In the genomic region with DNA sequence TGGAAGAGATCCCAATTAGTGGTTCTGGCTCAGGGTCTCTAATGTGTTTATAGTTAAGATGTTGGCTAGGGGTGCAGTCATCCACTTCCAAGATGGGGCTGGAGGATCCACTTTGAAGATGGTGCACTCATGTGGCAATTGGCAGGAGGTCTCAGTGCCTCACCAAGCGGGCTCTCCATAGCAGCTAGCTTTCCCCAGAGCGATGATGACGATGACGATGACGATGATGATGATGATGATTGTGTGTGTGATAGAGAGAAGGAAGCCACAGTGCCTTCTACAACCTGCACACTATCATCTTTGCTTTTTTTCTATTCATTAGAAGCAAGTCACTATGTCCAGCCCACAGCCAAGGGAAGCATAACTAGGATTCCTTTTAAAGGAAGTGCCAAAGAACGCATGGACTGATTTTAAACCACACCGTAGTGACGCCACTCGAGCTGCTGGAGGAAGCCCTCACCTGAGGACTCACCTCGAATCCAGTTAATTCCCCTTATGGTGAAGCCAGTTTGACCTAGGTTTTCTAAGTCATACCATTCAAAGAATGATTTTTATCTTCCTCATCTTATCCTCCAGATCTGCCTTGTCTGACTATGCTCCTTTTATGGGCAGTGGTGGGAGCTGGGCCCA, we compare ENCODE assay signal across 31 cellular contexts.
"Had no signal": no experiment of that assay in that cellular context is flagged by ENCODE, and none has a peak within 500 bp of the region (broad histone marks: within the 10 kb centered on the region; RNA-seq: fewer than 3 reads in every experiment).

No MANE protein-coding gene starts in this region.

- H3K4me2 ChIP-seq: SK-N-SH had no signal

- H3K27ac Mint-ChIP-seq: activated B cell treated with CpG ODN at 0.5 μM for 24 hours; activated CD4-positive, alpha-beta T cell treated with anti-CD3 and anti-CD28 coated beads, Interleukin-2, amount 10 ng/mL, durations not matched to agents 24 days and 14 days; activated CD8-positive, alpha-beta memory T cell treated with anti-CD3 and anti-CD28 coated beads, Interleukin-2, amount 10 ng/mL, durations not matched to agents 7 days and 5 days; activated naive CD4-positive, alpha-beta T cell treated with anti-CD3 and anti-CD28 coated beads, Interleukin-2, amount 50 U/mL, for 72 hours; activated naive CD8-positive, alpha-beta T cell treated with anti-CD3 and anti-CD28 coated beads, Interleukin-2, amount 50 U/mL, for 24 hours; activated T-cell treated with anti-CD3 and anti-CD28 coated beads, Interleukin-2, amount 50 U/mL, for 24 hours; activated T-helper 1 cell treated with anti-CD3 and anti-CD28 coated beads, Interleukin-12 subunit alpha, Interleukin-12 subunit beta, Interleukin-2, Interleukin-4 antibody, amounts not matched to agents 30 ng/mL and 10 ng/mL and 1 ng/mL, durations not matched to agents 14 hours and 24 hours and 36 hours; brain had no signal

- H3K4me3 Mint-ChIP-seq: activated B cell treated with CpG ODN at 0.5 μM for 24 hours; activated CD4-positive, alpha-beta T cell treated with anti-CD3 and anti-CD28 coated beads, Interleukin-2, amount 10 ng/mL, durations not matched to agents 24 days and 14 days; activated CD8-positive, alpha-beta memory T cell treated with anti-CD3 and anti-CD28 coated beads, Interleukin-2, amount 10 ng/mL, durations not matched to agents 7 days and 5 days; activated naive CD8-positive, alpha-beta T cell treated with anti-CD3 and anti-CD28 coated beads, Interleukin-2, amount 50 U/mL, for 24 hours; activated T-cell treated with anti-CD3 and anti-CD28 coated beads, Interleukin-2, amount 50 U/mL, for 24 hours; activated T-helper 1 cell treated with anti-CD3 and anti-CD28 coated beads, Interleukin-12 subunit alpha, Interleukin-12 subunit beta, Interleukin-2, Interleukin-4 antibody, amounts not matched to agents 30 ng/mL and 10 ng/mL and 1 ng/mL, durations not matched to agents 14 hours and 24 hours and 36 hours; brain had no signal

- H3K27ac ChIP-seq: ascending aorta, SJCRH30 had no signal

- H3K27me3 Mint-ChIP-seq: activated B cell treated with CpG ODN at 0.5 μM for 24 hours; activated naive CD8-positive, alpha-beta T cell treated with anti-CD3 and anti-CD28 coated beads, Interleukin-2, amount 50 U/mL, for 24 hours; activated T-cell treated with anti-CD3 and anti-CD28 coated beads, Interleukin-2, amount 50 U/mL, for 24 hours had no signal

- H3K9ac ChIP-seq: SK-N-SH had no signal

- H3K36me3 ChIP-seq: ascending aorta, SJCRH30 had no signal

- H3K36me3 Mint-ChIP-seq: activated CD8-positive, alpha-beta memory T cell treated with anti-CD3 and anti-CD28 coated beads, Interleukin-2, amount 10 ng/mL, durations not matched to agents 7 days and 5 days; activated naive CD4-positive, alpha-beta T cell treated with anti-CD3 and anti-CD28 coated beads, Interleukin-2, amount 50 U/mL, for 72 hours; brain had no signal

- H3K9me3 Mint-ChIP-seq: activated B cell treated with CpG ODN at 0.5 μM for 24 hours; activated CD4-positive, alpha-beta T cell treated with anti-CD3 and anti-CD28 coated beads, Interleukin-2, amount 10 ng/mL, durations not matched to agents 24 days and 14 days; activated naive CD4-positive, alpha-beta T cell treated with anti-CD3 and anti-CD28 coated beads, Interleukin-2, amount 50 U/mL, for 72 hours; activated naive CD8-positive, alpha-beta T cell treated with anti-CD3 and anti-CD28 coated beads, Interleukin-2, amount 50 U/mL, for 24 hours; activated T-cell treated with anti-CD3 and anti-CD28 coated beads, Interleukin-2, amount 50 U/mL, for 24 hours; activated T-helper 1 cell treated with anti-CD3 and anti-CD28 coated beads, Interleukin-12 subunit alpha, Interleukin-12 subunit beta, Interleukin-2, Interleukin-4 antibody, amounts not matched to agents 30 ng/mL and 10 ng/mL and 1 ng/mL, durations not matched to agents 14 hours and 24 hours and 36 hours had no signal

- H3K27me3 ChIP-seq: ascending aorta, SJCRH30 had no signal

- H3K9me3 ChIP-seq: ascending aorta, SJCRH30, SK-N-SH had no signal

- DNase-seq: activated B cell treated with CpG ODN at 0.5 μM for 24 hours; activated CD4-positive, alpha-beta T cell treated with anti-CD3 and anti-CD28 coated beads for 1 hour; activated CD4-positive, alpha-beta T cell treated with anti-CD3 and anti-CD28 coated beads, Interleukin-2, amount 10 ng/mL, durations not matched to agents 24 days and 14 days; activated CD4-positive, alpha-beta T cell treated with anti-CD3 and anti-CD28 coated beads, Interleukin-2, amount 50 U/mL, for 48 hours; activated CD8-positive, alpha-beta memory T cell treated with anti-CD3 and anti-CD28 coated beads, Interleukin-2, amount 10 ng/mL, durations not matched to agents 7 days and 5 days; activated effector memory CD4-positive, alpha-beta T cell treated with anti-CD3 and anti-CD28 coated beads, Interleukin-2, amount 50 U/mL, for 16 hours; activated naive CD4-positive, alpha-beta T cell treated with Interleukin-2 at 50 U/mL for 16 hours; activated naive CD8-positive, alpha-beta T cell treated with anti-CD3 and anti-CD28 coated beads, Interleukin-2, amount 50 U/mL, for 24 hours; activated T-cell treated with anti-CD3 and anti-CD28 coated beads, Interleukin-2, amount 50 U/mL, for 24 hours; amniotic stem cell; KBM-7; NCI-H1092; NCI-H1417; NCI-H1694; NCI-H2029; NCI-H2107; NCI-H345; NCI-H510A treated with DMSO at 0.1 percent for 48 hours; NCI-H69; NK-92 treated with Interleukin-12 subunit alpha and Interleukin-12 subunit beta, amount 100 ng/mL, for 24 hours; OCI-M1; RPMI8226; SJCRH30; SK-N-SH; T-helper 1 cell had no signal

- H3K4me3 ChIP-seq: ascending aorta, SJCRH30 had no signal

- ATAC-seq: activated CD8-positive, alpha-beta memory T cell treated with anti-CD3 and anti-CD28 coated beads, Interleukin-2, amount 10 ng/mL, durations not matched to agents 7 days and 5 days; activated naive CD4-positive, alpha-beta T cell treated with anti-CD3 and anti-CD28 coated beads, Interleukin-2, amount 50 U/mL, for 72 hours; activated naive CD8-positive, alpha-beta T cell treated with anti-CD3 and anti-CD28 coated beads, Interleukin-2, amount 50 U/mL, for 24 hours; Panc1; Right ventricle myocardium inferior had no signal
